Comparison of ENCODE assay signal across 1 cellular context in the genomic region with DNA sequence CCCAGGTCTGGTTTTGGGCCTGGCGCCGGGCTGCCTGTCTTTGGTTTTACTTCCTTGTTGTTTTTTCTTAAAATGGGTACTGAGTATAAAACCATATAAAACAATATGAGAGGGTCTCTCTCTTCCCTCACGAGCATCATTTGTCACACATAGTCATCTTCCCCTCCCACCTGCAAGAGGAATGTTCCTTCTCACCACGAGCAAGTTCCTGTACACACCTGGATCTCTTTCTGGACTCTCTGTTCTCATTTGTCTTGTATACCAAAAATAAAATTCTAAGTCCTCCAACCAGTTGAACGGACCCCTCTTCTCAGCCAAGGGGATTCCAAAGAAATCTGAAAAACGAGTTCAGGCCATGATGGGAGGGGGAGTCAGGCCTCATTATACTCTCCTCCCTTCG.
TF ChIP-seq lines count a peak whose summit lies in the region.

No MANE protein-coding gene starts in this region.

TF ChIP-seq in GM12878, 131 proteins besides CTCF, POLR2A, EP300 and RAD21:
- TF ChIP-seq CHD4 (IDR thresholded peaks at IDR 0.05) (no peak), CHD2 (IDR thresholded peaks at IDR 0.05; ENCODE audit: borderline replicate concordance, low read depth, low read length) (no peak)
- TF ChIP-seq, protein P1, sequence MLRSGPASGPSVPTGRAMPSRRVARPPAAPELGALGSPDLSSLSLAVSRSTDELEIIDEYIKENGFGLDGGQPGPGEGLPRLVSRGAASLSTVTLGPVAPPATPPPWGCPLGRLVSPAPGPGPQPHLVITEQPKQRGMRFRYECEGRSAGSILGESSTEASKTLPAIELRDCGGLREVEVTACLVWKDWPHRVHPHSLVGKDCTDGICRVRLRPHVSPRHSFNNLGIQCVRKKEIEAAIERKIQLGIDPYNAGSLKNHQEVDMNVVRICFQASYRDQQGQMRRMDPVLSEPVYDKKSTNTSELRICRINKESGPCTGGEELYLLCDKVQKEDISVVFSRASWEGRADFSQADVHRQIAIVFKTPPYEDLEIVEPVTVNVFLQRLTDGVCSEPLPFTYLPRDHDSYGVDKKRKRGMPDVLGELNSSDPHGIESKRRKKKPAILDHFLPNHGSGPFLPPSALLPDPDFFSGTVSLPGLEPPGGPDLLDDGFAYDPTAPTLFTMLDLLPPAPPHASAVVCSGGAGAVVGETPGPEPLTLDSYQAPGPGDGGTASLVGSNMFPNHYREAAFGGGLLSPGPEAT (IDR thresholded peaks at IDR 0.05; ENCODE audit: low read depth), result no peak
